In the genomic region with DNA sequence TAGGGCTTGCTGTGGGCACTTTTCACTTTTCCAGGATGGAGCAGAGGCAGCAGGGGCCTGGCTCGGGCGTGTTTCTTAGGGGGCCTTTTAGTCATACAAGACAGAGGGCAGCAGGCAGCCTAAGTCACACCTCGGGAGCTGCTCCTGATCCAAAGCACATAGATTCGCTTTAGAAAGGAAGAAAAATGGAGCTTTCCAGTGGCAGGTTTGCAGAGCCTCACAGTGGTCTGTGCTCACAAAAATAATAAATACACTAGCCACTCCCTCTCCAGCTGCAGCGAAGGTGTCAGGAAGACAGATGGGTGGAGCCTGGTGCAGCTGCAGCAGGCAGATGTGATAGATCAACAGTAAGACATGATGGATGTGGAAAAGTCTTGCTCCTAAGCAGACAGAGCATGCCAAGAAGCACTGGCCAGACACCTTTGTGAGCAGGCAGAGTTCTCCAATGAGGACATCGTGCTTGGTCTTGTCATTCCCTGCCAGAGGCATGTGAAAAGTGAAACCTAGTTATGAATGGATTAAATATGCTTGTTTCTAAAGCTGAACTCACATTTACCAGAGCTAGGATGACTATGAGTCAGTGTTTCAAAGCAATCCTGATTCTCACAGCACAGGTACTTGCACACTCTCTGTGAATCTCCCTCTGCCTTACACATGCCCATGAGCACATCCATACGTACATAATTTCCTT, we compare ENCODE assay signal across 8 cellular contexts.
A peak's percentile ranks its signal among the peaks of the same experiment; 100 is the strongest.
DNase-seq lines count a peak whose midpoint lies in the region; ATAC-seq and TF ChIP-seq lines count a peak whose summit lies in the region.

No MANE protein-coding gene starts in this region.

- peak overlapping the region; percentile 61 for H3K4me3 Mint-ChIP-seq in activated CD4-positive, alpha-beta T cell treated with anti-CD3 and anti-CD28 coated beads for 36 hours
- peak overlapping the region; percentile 79 for H3K4me3 Mint-ChIP-seq in stimulated activated effector memory CD8-positive, alpha-beta T cell treated with anti-CD3 and anti-CD28 coated beads, Interleukin-12 subunit alpha, Interleukin-12 subunit beta, amount 100 ng/mL, for 72 hours

- H3K79me2 ChIP-seq in fibroblast of lung (ENCODE audit: control insufficient read depth, insufficient read depth, low read length): no peaks in the 10 kb centered on the region

- H3K9ac ChIP-seq in fibroblast of lung (ENCODE audit: insufficient read depth, low read length): no peak overlapping the region

- no peaks in the 10 kb centered on the region for H3K27me3 Mint-ChIP-seq in activated CD4-positive, alpha-beta T cell treated with anti-CD3 and anti-CD28 coated beads for 36 hours

- intact Hi-C loops in activated CD4-positive, alpha-beta T cell treated with anti-CD3 and anti-CD28 coated beads for 36 hours (cut with DNase I, micrococcal nuclease): loop anchor here (1.0 to 10.0 kb wide), 11 partner anchors 11 to 1192 kb away; a partner anchor contains a TSS

- H3K36me3 ChIP-seq in RWPE2 (ENCODE audit: low read depth) (no peaks in the 10 kb centered on the region), fibroblast of lung (ENCODE audit: control insufficient read depth, insufficient read depth, low read length) (no peaks in the 10 kb centered on the region)

- CTCF ChIA-PET in activated CD4-positive, alpha-beta T cell treated with anti-CD3 and anti-CD28 coated beads for 36 hours (lab: Charles Lee): interaction anchor here (0.6 to 3.3 kb wide), 15 partner anchors 9 to 154 kb away, joined by 3 to 19 read pairs (median 9); a partner anchor contains a TSS

- TF ChIP-seq CTCF in RWPE2 (IDR thresholded peaks at IDR 0.05; ENCODE audit: poor library complexity, severe bottlenecking) (no peak), fibroblast of lung (conservative IDR thresholded peaks at IDR 0.05 in 1 of 2, IDR thresholded peaks at IDR 0.05 in 1 of 2; ENCODE audit: low read depth in 1 of 2, low read length in 2 of 2) (no peak)

- peak; percentile 87 for ATAC-seq in activated CD4-positive, alpha-beta T cell treated with anti-CD3 and anti-CD28 coated beads for 36 hours
- ATAC-seq in RWPE2 (ENCODE audit: low read depth): peak; percentile 89
- ATAC-seq in stimulated activated effector memory CD8-positive, alpha-beta T cell treated with anti-CD3 and anti-CD28 coated beads, Interleukin-12 subunit alpha, Interleukin-12 subunit beta, amount 100 ng/mL, for 72 hours: peak; percentile 89
- no peak for ATAC-seq in HG02938 (IDR thresholded peaks at IDR 0.05; ENCODE audit: unreplicated experiment)

- H3K27me3 ChIP-seq in RWPE2 (ENCODE audit: insufficient read depth, poor library complexity, severe bottlenecking) (no peaks in the 10 kb centered on the region), fibroblast of lung (ENCODE audit: control insufficient read depth, insufficient read depth, low read length) (peaks cover 3% of the 10 kb centered on the region)

- POLR2A ChIA-PET in activated CD4-positive, alpha-beta T cell treated with anti-CD3 and anti-CD28 coated beads for 36 hours (lab: Charles Lee): interaction anchor here (0.7 to 2.6 kb wide), 10 partner anchors 14 to 245 kb away, joined by 3 to 30 read pairs (median 4); a partner anchor contains a TSS

- H2AFZ ChIP-seq in fibroblast of lung (ENCODE audit: low read length): peak overlapping the region; percentile 84

- H3K36me3 Mint-ChIP-seq in activated CD4-positive, alpha-beta T cell treated with anti-CD3 and anti-CD28 coated beads for 36 hours (ENCODE audit: low read depth): peaks cover 8% of the 10 kb centered on the region
- H3K36me3 Mint-ChIP-seq in stimulated activated effector memory CD8-positive, alpha-beta T cell treated with anti-CD3 and anti-CD28 coated beads, Interleukin-12 subunit alpha, Interleukin-12 subunit beta, amount 100 ng/mL, for 72 hours: peaks cover 13% of the 10 kb centered on the region

- H3K9me3 Mint-ChIP-seq in activated CD4-positive, alpha-beta T cell treated with anti-CD3 and anti-CD28 coated beads for 36 hours (ENCODE audit: low read depth): no peaks in the 10 kb centered on the region
- H3K9me3 Mint-ChIP-seq in stimulated activated effector memory CD8-positive, alpha-beta T cell treated with anti-CD3 and anti-CD28 coated beads, Interleukin-12 subunit alpha, Interleukin-12 subunit beta, amount 100 ng/mL, for 72 hours: no peaks in the 10 kb centered on the region

- no peaks in the 10 kb centered on the region for H4K20me1 ChIP-seq in fibroblast of lung (ENCODE audit: control insufficient read depth, extremely low read depth, insufficient read depth, low read length)

- H3K9me3 ChIP-seq in RWPE2 (ENCODE audit: severe bottlenecking) (no peaks in the 10 kb centered on the region), fibroblast of lung (ENCODE audit: control insufficient read depth, insufficient read depth, low read depth, low read length) (no peaks in the 10 kb centered on the region)

- H3K27ac Mint-ChIP-seq in activated CD4-positive, alpha-beta T cell treated with anti-CD3 and anti-CD28 coated beads for 36 hours: peak overlapping the region; percentile 93
- peak overlapping the region; percentile 93 for H3K27ac Mint-ChIP-seq in stimulated activated effector memory CD8-positive, alpha-beta T cell treated with anti-CD3 and anti-CD28 coated beads, Interleukin-12 subunit alpha, Interleukin-12 subunit beta, amount 100 ng/mL, for 72 hours

- DNase-seq in activated CD4-positive, alpha-beta T cell treated with anti-CD3 and anti-CD28 coated beads for 36 hours: peak; percentile 68
- DNase-seq in activated CD4-positive, alpha-beta T cell treated with anti-CD3 and anti-CD28 coated beads, Interleukin-2, amount 50 U/mL, for 4 hours: no peak
- DNase-seq in RWPE2 (ENCODE audit: low spot score): no peak
- DNase-seq in fibroblast of lung (ENCODE audit: low read depth in 2 of 2): peak; percentile 64 to 79
- DNase-seq in stimulated activated effector memory CD8-positive, alpha-beta T cell treated with anti-CD3 and anti-CD28 coated beads, Interleukin-12 subunit alpha, Interleukin-12 subunit beta, amount 100 ng/mL, for 72 hours (ENCODE audit: low spot score in 2 of 2): peak in 1 of 2 donors; percentile 70
- DNase-seq in activated gamma-delta T cell (lab: John Stamatoyannopoulos, UW): no peak
- no peak for DNase-seq in inferior parietal cortex (ENCODE audit: extremely low spot score)

- no peak overlapping the region for H3K4me3 ChIP-seq in RWPE2 (ENCODE audit: severe bottlenecking)
- H3K4me3 ChIP-seq in fibroblast of lung (replicated peaks in 1 of 4; ENCODE audit: control extremely low read depth in 1 of 4, insufficient read depth in 1 of 4, low read depth in 3 of 4, low read length in 4 of 4): peak overlapping the region; percentile 35 to 48 (median 42)

- H3K27ac ChIP-seq in RWPE2 (ENCODE audit: poor library complexity, severe bottlenecking): no peak overlapping the region
- H3K27ac ChIP-seq in fibroblast of lung (ENCODE audit: insufficient read depth, low read length): peak overlapping the region; percentile 25

- peaks cover 3% of the 10 kb centered on the region for H3K4me1 ChIP-seq in RWPE2 (ENCODE audit: insufficient read depth, poor library complexity, severe bottlenecking)
- peaks cover 13% of the 10 kb centered on the region for H3K4me1 ChIP-seq in fibroblast of lung (ENCODE audit: control insufficient read depth, extremely low read depth, insufficient read depth, low read length)

- peaks cover 69% of the 10 kb centered on the region for H3K4me1 Mint-ChIP-seq in activated CD4-positive, alpha-beta T cell treated with anti-CD3 and anti-CD28 coated beads for 36 hours
- H3K4me1 Mint-ChIP-seq in stimulated activated effector memory CD8-positive, alpha-beta T cell treated with anti-CD3 and anti-CD28 coated beads, Interleukin-12 subunit alpha, Interleukin-12 subunit beta, amount 100 ng/mL, for 72 hours: peaks cover 62% of the 10 kb centered on the region

- peak overlapping the region; percentile 99 for H3K4me2 ChIP-seq in fibroblast of lung (ENCODE audit: extremely low read depth, insufficient read depth, low read length)

Comparison
In these comparisons a context has a peak if more than half of its experiments do, and no peak if none do; other contexts are left out.
1. DNase-seq: peak in activated CD4-positive, alpha-beta T cell treated with anti-CD3 and anti-CD28 coated beads for 36 hours (single experiment) and fibroblast of lung (2 of 2); none in activated CD4-positive, alpha-beta T cell treated with anti-CD3 and anti-CD28 coated beads, Interleukin-2, amount 50 U/mL, for 4 hours (0 of 2), RWPE2 (single experiment), activated gamma-delta T cell (single experiment) and inferior parietal cortex (single experiment).